In the genomic region with DNA sequence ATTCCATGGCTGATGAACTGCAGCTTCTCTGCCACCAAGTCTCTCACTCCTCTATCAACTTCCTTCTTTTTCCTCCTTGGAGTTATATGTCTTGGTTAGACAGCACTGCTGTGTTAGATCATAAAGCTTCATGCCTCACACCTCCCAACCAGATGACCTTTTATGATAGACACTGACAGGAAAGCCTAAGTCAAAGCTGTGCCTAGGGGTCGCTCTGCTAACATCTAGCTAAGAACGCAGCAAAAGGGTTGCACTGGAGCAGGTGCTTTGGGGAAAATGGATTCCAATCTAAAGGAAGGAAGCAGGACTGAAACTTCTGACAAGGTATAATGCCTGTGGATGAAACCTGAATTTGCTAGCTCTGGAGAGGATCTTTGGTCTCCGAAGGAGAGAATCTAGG, we compare ENCODE assay signal across 19 cellular contexts.
"Had no signal": no experiment of that assay in that cellular context is flagged by ENCODE, and none has a peak within 500 bp of the region (broad histone marks: within the 10 kb centered on the region; RNA-seq: fewer than 3 reads in every experiment).

No MANE protein-coding gene starts in this region.

- H3K4me3 Mint-ChIP-seq: activated naive CD4-positive, alpha-beta T cell treated with anti-CD3 and anti-CD28 coated beads, Interleukin-2, amount 50 U/mL, for 24 hours; immature natural killer cell; naive thymus-derived CD4-positive, alpha-beta T cell had no signal

- DNase-seq: activated gamma-delta T cell treated with Interleukin-2 at 50 U/mL for 16 hours; activated T-cell treated with anti-CD3 and anti-CD28 coated beads, Interleukin-2, amount 50 U/mL, for 1 hour; anterior cingulate cortex; body of pancreas; effector CD4-positive, alpha-beta T cell; erythroblast; foreskin keratinocyte; immature natural killer cell; lower lobe of right lung; naive thymus-derived CD4-positive, alpha-beta T cell; retina; sigmoid colon; stimulated activated CD4-positive, alpha-beta T cell treated with anti-CD3 and anti-CD28 coated beads, Interleukin-2, amount 100 ng/mL, for 48 hours; stimulated activated naive CD4-positive, alpha-beta T cell; testis had no signal

- H3K27me3 Mint-ChIP-seq: activated naive CD4-positive, alpha-beta T cell treated with anti-CD3 and anti-CD28 coated beads, Interleukin-2, amount 50 U/mL, for 24 hours; naive thymus-derived CD4-positive, alpha-beta T cell had no signal

- H3K4me3 ChIP-seq: body of pancreas, lower lobe of right lung, sigmoid colon, smooth muscle cell, testis, vagina had no signal

- H3K4me2 ChIP-seq: smooth muscle cell had no signal

- ATAC-seq: body of pancreas; foreskin keratinocyte; left lobe of liver; lower lobe of right lung; naive thymus-derived CD4-positive, alpha-beta T cell had no signal

- H3K36me3 ChIP-seq: lower lobe of right lung, sigmoid colon, vagina had no signal

- H3K9me3 Mint-ChIP-seq: activated naive CD4-positive, alpha-beta T cell treated with anti-CD3 and anti-CD28 coated beads, Interleukin-2, amount 50 U/mL, for 24 hours; immature natural killer cell; naive thymus-derived CD4-positive, alpha-beta T cell had no signal

- H3K27ac ChIP-seq: body of pancreas, foreskin keratinocyte, lower lobe of right lung, sigmoid colon, testis, vagina had no signal

- H3K27ac Mint-ChIP-seq: activated naive CD4-positive, alpha-beta T cell treated with anti-CD3 and anti-CD28 coated beads, Interleukin-2, amount 50 U/mL, for 24 hours; immature natural killer cell; naive thymus-derived CD4-positive, alpha-beta T cell had no signal

- H3K4me1 ChIP-seq: body of pancreas, foreskin keratinocyte, lower lobe of right lung, sigmoid colon, testis, vagina had no signal

- H3K9me3 ChIP-seq: body of pancreas, lower lobe of right lung, sigmoid colon, testis, vagina had no signal

- H3K36me3 Mint-ChIP-seq: activated naive CD4-positive, alpha-beta T cell treated with anti-CD3 and anti-CD28 coated beads, Interleukin-2, amount 50 U/mL, for 24 hours; immature natural killer cell; naive thymus-derived CD4-positive, alpha-beta T cell had no signal

- H3K27me3 ChIP-seq: body of pancreas, foreskin keratinocyte, sigmoid colon, testis, vagina had no signal

- H3K4me1 Mint-ChIP-seq: activated naive CD4-positive, alpha-beta T cell treated with anti-CD3 and anti-CD28 coated beads, Interleukin-2, amount 50 U/mL, for 24 hours; immature natural killer cell; naive thymus-derived CD4-positive, alpha-beta T cell had no signal
